ENCODE assay signal across 8 cellular contexts in the genomic region with DNA sequence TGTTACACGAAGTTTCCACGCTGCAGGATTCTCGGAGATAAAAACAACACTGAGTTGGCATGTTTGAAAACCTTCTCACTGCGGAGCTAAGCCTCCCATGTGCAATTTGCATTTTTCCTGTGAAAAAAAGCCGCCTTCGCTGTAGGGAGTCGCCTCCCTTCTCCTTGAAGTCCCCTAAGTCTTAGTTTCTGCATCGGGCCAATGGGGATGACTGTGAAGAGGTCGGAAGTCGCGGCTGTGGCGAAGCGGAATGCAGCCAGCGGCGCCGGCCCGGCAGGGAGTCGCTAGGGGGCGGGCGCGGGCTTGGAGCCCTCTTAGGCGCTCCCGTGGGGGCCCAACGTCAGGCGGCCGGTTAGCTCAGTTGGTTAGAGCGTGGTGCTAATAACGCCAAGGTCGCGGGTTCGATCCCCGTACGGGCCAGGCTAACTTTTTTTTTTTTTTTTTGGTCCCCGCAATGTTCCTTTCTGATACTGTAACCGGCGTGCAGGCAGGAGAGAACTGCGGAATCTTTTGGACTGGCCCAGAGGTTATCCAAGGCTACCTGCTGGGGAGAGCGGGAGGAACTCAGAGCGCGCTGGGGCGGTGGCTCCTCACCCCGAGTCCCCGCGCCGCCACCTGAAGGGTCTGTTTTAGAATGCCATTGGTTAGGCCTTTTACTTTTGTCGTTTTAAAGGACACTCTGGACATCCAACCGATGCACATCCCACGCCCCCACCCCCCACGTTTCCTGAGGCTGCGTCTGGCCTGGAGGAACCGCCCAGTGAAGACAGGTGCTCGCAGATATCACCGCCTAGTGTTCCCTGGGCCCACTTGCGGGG. TPM values are rescaled to one million over a fixed set of nuclear protein-coding genes. Genes with fewer than 3 reads are reported as not detected.
DNase-seq lines count a peak whose midpoint lies in the region; ATAC-seq lines count a peak whose summit lies in the region.

No MANE protein-coding gene starts in this region.

- H3K4me2 ChIP-seq in BLaER1: peak overlapping the region; percentile 80

- no peaks in the 10 kb centered on the region for H3K9me3 Mint-ChIP-seq in activated CD4-positive, alpha-beta T cell treated with anti-CD3 and anti-CD28 coated beads for 36 hours (ENCODE audit: low read depth)

- peaks cover 59% of the 10 kb centered on the region for H3K4me1 ChIP-seq in BLaER1

- H3K27ac ChIP-seq in BLaER1 (peak overlapping the region; percentile 75), cingulate gyrus (ENCODE audit: low read depth, low read length) (peak overlapping the region; percentile 90), layer of hippocampus (ENCODE audit: low read depth, low read length) (peak overlapping the region; percentile 73)

- intact Hi-C loops in activated CD4-positive, alpha-beta T cell treated with anti-CD3 and anti-CD28 coated beads for 36 hours (cut with DNase I, micrococcal nuclease): loop anchor here (1.0 to 10.0 kb wide), 12 partner anchors 132 to 612 kb away; partner anchors contain the start of genes HSP90AA1 (in 2 of the 2), DYNC1H1 (in 1 of the 2), PPP2R5C (in 1 of the 2) and RCOR1 (in 1 of the 2)

- H3K9ac ChIP-seq in BLaER1: peak overlapping the region; percentile 78

- peaks cover 61% of the 10 kb centered on the region for H3K4me1 Mint-ChIP-seq in activated CD4-positive, alpha-beta T cell treated with anti-CD3 and anti-CD28 coated beads for 36 hours

- DNase-seq in GM19240 (ENCODE audit: insufficient read length, low spot score) (peak; percentile 81), NCI-H510A treated with DMSO at 0.1 percent for 48 hours (lab: John Stamatoyannopoulos, UW) (peak; percentile 87)
- DNase-seq in activated CD4-positive, alpha-beta T cell treated with anti-CD3 and anti-CD28 coated beads for 36 hours: peak; percentile 97
- peak; percentile 77 to 96 (median 92) for DNase-seq in stimulated activated CD4-positive, alpha-beta T cell treated with anti-CD3 and anti-CD28 coated beads, Interleukin-1b, Interleukin-23, amount 100 ng/mL, for 24 hours (ENCODE audit: low read depth in 4 of 4, low spot score in 1 of 4)

- peaks cover 3% of the 10 kb centered on the region for H3K36me3 ChIP-seq in BLaER1

- peak overlapping the region; percentile 92 for H3K4me3 Mint-ChIP-seq in activated CD4-positive, alpha-beta T cell treated with anti-CD3 and anti-CD28 coated beads for 36 hours

- POLR2A ChIA-PET in activated CD4-positive, alpha-beta T cell treated with anti-CD3 and anti-CD28 coated beads for 36 hours (lab: Charles Lee): interaction anchor here (0.5 to 0.6 kb wide), 4 partner anchors 43 to 456 kb away, joined by 3 to 5 read pairs (median 3); no protein-coding TSS in a partner anchor

- no peaks in the 10 kb centered on the region for H4K20me1 ChIP-seq in BLaER1

- ATAC-seq in HG03442 (IDR thresholded peaks at IDR 0.05; ENCODE audit: unreplicated experiment): peak; percentile 64
- ATAC-seq in activated CD4-positive, alpha-beta T cell treated with anti-CD3 and anti-CD28 coated beads for 36 hours: peak; percentile 69

- H3K27me3 ChIP-seq in BLaER1 (no peaks in the 10 kb centered on the region), layer of hippocampus (ENCODE audit: control insufficient read depth, insufficient read depth, low read length) (no peaks in the 10 kb centered on the region)

- peak overlapping the region; percentile 98 for H3K27ac Mint-ChIP-seq in activated CD4-positive, alpha-beta T cell treated with anti-CD3 and anti-CD28 coated beads for 36 hours

- no peaks in the 10 kb centered on the region for H3K9me3 ChIP-seq in BLaER1

- peak overlapping the region; percentile 69 for H3K4me3 ChIP-seq in BLaER1

- H3K27me3 Mint-ChIP-seq in activated CD4-positive, alpha-beta T cell treated with anti-CD3 and anti-CD28 coated beads for 36 hours: no peaks in the 10 kb centered on the region

- H3K36me3 Mint-ChIP-seq in activated CD4-positive, alpha-beta T cell treated with anti-CD3 and anti-CD28 coated beads for 36 hours (ENCODE audit: low read depth): no peaks in the 10 kb centered on the region

- CTCF ChIA-PET in activated CD4-positive, alpha-beta T cell treated with anti-CD3 and anti-CD28 coated beads for 36 hours (lab: Charles Lee): interaction anchor here (0.6 to 2.2 kb wide), 15 partner anchors 13 to 610 kb away, joined by 3 to 17 read pairs (median 4); partner anchors contain the start of genes ANKRD9 and MOK

RNA-seq across cellular contexts. Expression of gene ZNF839, which starts 2.6 kb away (rescaled TPM):
- total RNA-seq in activated CD4-positive, alpha-beta T cell treated with anti-CD3 and anti-CD28 coated beads for 36 hours: 10 to 100 TPM; 15.4 to 16.4 TPM

RNA-seq across cellular contexts. Expression of gene MOK, which starts 12.0 kb away (rescaled TPM):
- 1 to 10 TPM; 6.5 to 6.6 TPM for total RNA-seq in activated CD4-positive, alpha-beta T cell treated with anti-CD3 and anti-CD28 coated beads for 36 hours

RNA-seq across cellular contexts. Expression of gene CINP, which starts 45.7 kb away (rescaled TPM):
- 10 to 100 TPM; 47.0 to 51.4 TPM for total RNA-seq in activated CD4-positive, alpha-beta T cell treated with anti-CD3 and anti-CD28 coated beads for 36 hours

RNA-seq across cellular contexts. Expression of gene TECPR2, which starts 45.8 kb away (rescaled TPM):
- total RNA-seq in activated CD4-positive, alpha-beta T cell treated with anti-CD3 and anti-CD28 coated beads for 36 hours: 1 to 10 TPM; 5.6 to 6.9 TPM

Comparison
In these comparisons a context has a peak if more than half of its experiments do, and no peak if none do; other contexts are left out.
1. Peak in every context shown above with its lines: DNase-seq, ATAC-seq, H3K4me3 ChIP-seq and H3K27ac ChIP-seq.